1 cellular context compared by ENCODE assay signal in genomic region chr17:82503728-82504308, GRCh38.
A peak's percentile ranks its signal among the peaks of the same experiment; 100 is the strongest.
TF ChIP-seq lines count a peak whose summit lies in the region.

No MANE protein-coding gene starts in this region.

TF ChIP-seq in HepG2, 621 proteins besides CTCF, POLR2A, EP300 and RAD21 (continued from another document and continues in another):
- TF ChIP-seq, protein P1, sequence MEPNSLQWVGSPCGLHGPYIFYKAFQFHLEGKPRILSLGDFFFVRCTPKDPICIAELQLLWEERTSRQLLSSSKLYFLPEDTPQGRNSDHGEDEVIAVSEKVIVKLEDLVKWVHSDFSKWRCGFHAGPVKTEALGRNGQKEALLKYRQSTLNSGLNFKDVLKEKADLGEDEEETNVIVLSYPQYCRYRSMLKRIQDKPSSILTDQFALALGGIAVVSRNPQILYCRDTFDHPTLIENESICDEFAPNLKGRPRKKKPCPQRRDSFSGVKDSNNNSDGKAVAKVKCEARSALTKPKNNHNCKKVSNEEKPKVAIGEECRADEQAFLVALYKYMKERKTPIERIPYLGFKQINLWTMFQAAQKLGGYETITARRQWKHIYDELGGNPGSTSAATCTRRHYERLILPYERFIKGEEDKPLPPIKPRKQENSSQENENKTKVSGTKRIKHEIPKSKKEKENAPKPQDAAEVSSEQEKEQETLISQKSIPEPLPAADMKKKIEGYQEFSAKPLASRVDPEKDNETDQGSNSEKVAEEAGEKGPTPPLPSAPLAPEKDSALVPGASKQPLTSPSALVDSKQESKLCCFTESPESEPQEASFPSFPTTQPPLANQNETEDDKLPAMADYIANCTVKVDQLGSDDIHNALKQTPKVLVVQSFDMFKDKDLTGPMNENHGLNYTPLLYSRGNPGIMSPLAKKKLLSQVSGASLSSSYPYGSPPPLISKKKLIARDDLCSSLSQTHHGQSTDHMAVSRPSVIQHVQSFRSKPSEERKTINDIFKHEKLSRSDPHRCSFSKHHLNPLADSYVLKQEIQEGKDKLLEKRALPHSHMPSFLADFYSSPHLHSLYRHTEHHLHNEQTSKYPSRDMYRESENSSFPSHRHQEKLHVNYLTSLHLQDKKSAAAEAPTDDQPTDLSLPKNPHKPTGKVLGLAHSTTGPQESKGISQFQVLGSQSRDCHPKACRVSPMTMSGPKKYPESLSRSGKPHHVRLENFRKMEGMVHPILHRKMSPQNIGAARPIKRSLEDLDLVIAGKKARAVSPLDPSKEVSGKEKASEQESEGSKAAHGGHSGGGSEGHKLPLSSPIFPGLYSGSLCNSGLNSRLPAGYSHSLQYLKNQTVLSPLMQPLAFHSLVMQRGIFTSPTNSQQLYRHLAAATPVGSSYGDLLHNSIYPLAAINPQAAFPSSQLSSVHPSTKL (CRISPR knock-in tag; IDR thresholded peaks at IDR 0.05) = peak; percentile 65
- TF ChIP-seq ZBTB3 (CRISPR knock-in tag; IDR thresholded peaks at IDR 0.05; ENCODE audit: borderline replicate concordance, low read depth) = no peak
- TF ChIP-seq ZNF143 (CRISPR knock-in tag; IDR thresholded peaks at IDR 0.05) = peak; percentile 54; the same call in 1 of the 2 replicates
- no peak for TF ChIP-seq MATR3 (CRISPR knock-in tag; IDR thresholded peaks at IDR 0.05)
- peak; percentile 76 for TF ChIP-seq ZFY (CRISPR knock-in tag; IDR thresholded peaks at IDR 0.05)
- 0 out of 2 replicates have a peak, but pooled peaks have one; percentile 64 for TF ChIP-seq KLF15 (CRISPR knock-in tag; IDR thresholded peaks at IDR 0.05; ENCODE audit: borderline replicate concordance)
- TF ChIP-seq TMF1 (CRISPR knock-in tag; IDR thresholded peaks at IDR 0.05; ENCODE audit: low read depth) = no peak
- no peak for TF ChIP-seq PAF1 (CRISPR knock-in tag; IDR thresholded peaks at IDR 0.05)
- TF ChIP-seq ZNF407 (CRISPR knock-in tag; IDR thresholded peaks at IDR 0.05; ENCODE audit: not compliant biosample characterization) = peak; percentile 78
- no peak for TF ChIP-seq THYN1 (CRISPR knock-in tag; IDR thresholded peaks at IDR 0.05; ENCODE audit: borderline replicate concordance, low read depth)
- TF ChIP-seq CAMTA2 (CRISPR knock-in tag; IDR thresholded peaks at IDR 0.05; ENCODE audit: borderline replicate concordance) = no peak
- no peak for TF ChIP-seq ZNF18 (CRISPR knock-in tag; IDR thresholded peaks at IDR 0.05; ENCODE audit: insufficient replicate concordance)
- TF ChIP-seq POLR2G (IDR thresholded peaks at IDR 0.05; ENCODE audit: low read depth, low read length) = no peak
- TF ChIP-seq SP2 (CRISPR knock-in tag; IDR thresholded peaks at IDR 0.05) = peak; percentile 44; the same call in 1 of the 2 replicates
- peak; percentile 50; the same call in 1 of the 2 replicates for TF ChIP-seq THAP7 (CRISPR knock-in tag; IDR thresholded peaks at IDR 0.05)
- TF ChIP-seq MTF2 (CRISPR knock-in tag; IDR thresholded peaks at IDR 0.05; ENCODE audit: borderline replicate concordance) = 0 out of 2 replicates have a peak, but pooled peaks have one; percentile 46
- TF ChIP-seq ZBTB7B (CRISPR knock-in tag; IDR thresholded peaks at IDR 0.05) = peak; percentile 78; the same call in 1 of the 2 replicates
- peak; percentile 96 for TF ChIP-seq TFDP1 (CRISPR knock-in tag; IDR thresholded peaks at IDR 0.05; ENCODE audit: borderline replicate concordance)
- TF ChIP-seq DDIT3 (CRISPR knock-in tag; IDR thresholded peaks at IDR 0.05) = no peak
- no peak for TF ChIP-seq HNRNPK (IDR thresholded peaks at IDR 0.05; ENCODE audit: low read depth, low read length, poor library complexity, severe bottlenecking)
- TF ChIP-seq ZNF33A (CRISPR knock-in tag; IDR thresholded peaks at IDR 0.05; ENCODE audit: borderline replicate concordance) = no peak
- no peak for TF ChIP-seq FOSL1 (CRISPR knock-in tag; IDR thresholded peaks at IDR 0.05; ENCODE audit: borderline replicate concordance)
- TF ChIP-seq NBN (conservative IDR thresholded peaks at IDR 0.05) = no peak
- TF ChIP-seq PAWR (CRISPR knock-in tag; IDR thresholded peaks at IDR 0.05; ENCODE audit: borderline replicate concordance) = no peak
- TF ChIP-seq RXRB (CRISPR knock-in tag; IDR thresholded peaks at IDR 0.05; ENCODE audit: borderline replicate concordance) = peak; percentile 37; the same call in 1 of the 2 replicates
- 0 out of 2 replicates have a peak, but pooled peaks have one; percentile 40 for TF ChIP-seq ZNF747 (CRISPR knock-in tag; IDR thresholded peaks at IDR 0.05; ENCODE audit: borderline replicate concordance)
- TF ChIP-seq YEATS4 (CRISPR knock-in tag; IDR thresholded peaks at IDR 0.05; ENCODE audit: borderline replicate concordance) = peak; percentile 54; the same call in 1 of the 2 replicates
- TF ChIP-seq MAZ (IDR thresholded peaks at IDR 0.05; ENCODE audit: borderline replicate concordance, low read depth, low read length) = no peak
- peak; percentile 70; the same call in 1 of the 2 replicates for TF ChIP-seq MAZ (CRISPR knock-in tag; IDR thresholded peaks at IDR 0.05; ENCODE audit: low read depth)
- peak; percentile 94; the same call in 1 of the 2 replicates for TF ChIP-seq ZNF253 (CRISPR knock-in tag; IDR thresholded peaks at IDR 0.05; ENCODE audit: borderline replicate concordance)
- peak; percentile 53; the same call in 1 of the 2 replicates for TF ChIP-seq SPEN (CRISPR knock-in tag; IDR thresholded peaks at IDR 0.05; ENCODE audit: low read depth)
- TF ChIP-seq, protein P2, sequence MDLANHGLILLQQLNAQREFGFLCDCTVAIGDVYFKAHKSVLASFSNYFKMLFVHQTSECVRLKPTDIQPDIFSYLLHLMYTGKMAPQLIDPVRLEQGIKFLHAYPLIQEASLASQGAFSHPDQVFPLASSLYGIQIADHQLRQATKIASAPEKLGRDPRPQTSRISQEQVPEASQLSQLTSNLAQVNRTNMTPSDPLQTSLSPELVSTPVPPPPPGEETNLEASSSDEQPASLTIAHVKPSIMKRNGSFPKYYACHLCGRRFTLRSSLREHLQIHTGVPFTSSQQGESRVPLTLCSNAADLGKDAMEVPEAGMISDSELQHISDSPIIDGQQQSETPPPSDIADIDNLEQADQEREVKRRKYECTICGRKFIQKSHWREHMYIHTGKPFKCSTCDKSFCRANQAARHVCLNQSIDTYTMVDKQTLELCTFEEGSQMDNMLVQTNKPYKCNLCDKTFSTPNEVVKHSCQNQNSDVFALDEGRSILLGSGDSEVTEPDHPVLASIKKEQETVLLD (CRISPR knock-in tag; IDR thresholded peaks at IDR 0.05; ENCODE audit: low read depth) = 0 out of 2 replicates have a peak, but pooled peaks have one; percentile 41
- peak; percentile 66; the same call in 1 of the 2 replicates for TF ChIP-seq DMAP1 (CRISPR knock-in tag; IDR thresholded peaks at IDR 0.05)
- no peak for TF ChIP-seq RFX1 (IDR thresholded peaks at IDR 0.05)
- TF ChIP-seq SRSF1 (optimal IDR thresholded peaks at IDR 0.05; ENCODE audit: low read depth, low read length) = no peak
- no peak for TF ChIP-seq AGO1 (IDR thresholded peaks at IDR 0.05; ENCODE audit: low read depth, low read length, poor library complexity, severe bottlenecking)
- no peak for TF ChIP-seq TAF15 (IDR thresholded peaks at IDR 0.05; ENCODE audit: low read depth, low read length, poor library complexity, severe bottlenecking)
- TF ChIP-seq, protein P3, sequence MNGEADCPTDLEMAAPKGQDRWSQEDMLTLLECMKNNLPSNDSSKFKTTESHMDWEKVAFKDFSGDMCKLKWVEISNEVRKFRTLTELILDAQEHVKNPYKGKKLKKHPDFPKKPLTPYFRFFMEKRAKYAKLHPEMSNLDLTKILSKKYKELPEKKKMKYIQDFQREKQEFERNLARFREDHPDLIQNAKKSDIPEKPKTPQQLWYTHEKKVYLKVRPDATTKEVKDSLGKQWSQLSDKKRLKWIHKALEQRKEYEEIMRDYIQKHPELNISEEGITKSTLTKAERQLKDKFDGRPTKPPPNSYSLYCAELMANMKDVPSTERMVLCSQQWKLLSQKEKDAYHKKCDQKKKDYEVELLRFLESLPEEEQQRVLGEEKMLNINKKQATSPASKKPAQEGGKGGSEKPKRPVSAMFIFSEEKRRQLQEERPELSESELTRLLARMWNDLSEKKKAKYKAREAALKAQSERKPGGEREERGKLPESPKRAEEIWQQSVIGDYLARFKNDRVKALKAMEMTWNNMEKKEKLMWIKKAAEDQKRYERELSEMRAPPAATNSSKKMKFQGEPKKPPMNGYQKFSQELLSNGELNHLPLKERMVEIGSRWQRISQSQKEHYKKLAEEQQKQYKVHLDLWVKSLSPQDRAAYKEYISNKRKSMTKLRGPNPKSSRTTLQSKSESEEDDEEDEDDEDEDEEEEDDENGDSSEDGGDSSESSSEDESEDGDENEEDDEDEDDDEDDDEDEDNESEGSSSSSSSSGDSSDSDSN (CRISPR knock-in tag; IDR thresholded peaks at IDR 0.05) = 0 out of 2 replicates have a peak, but pooled peaks have one; percentile 28
- TF ChIP-seq ZMYM3 (CRISPR knock-in tag; IDR thresholded peaks at IDR 0.05) = peak; percentile 62; the same call in 1 of the 2 replicates
- peak; percentile 85 for TF ChIP-seq PITX1 (CRISPR knock-in tag; IDR thresholded peaks at IDR 0.05)
